19 cellular contexts compared by ENCODE assay signal in the genomic region with DNA sequence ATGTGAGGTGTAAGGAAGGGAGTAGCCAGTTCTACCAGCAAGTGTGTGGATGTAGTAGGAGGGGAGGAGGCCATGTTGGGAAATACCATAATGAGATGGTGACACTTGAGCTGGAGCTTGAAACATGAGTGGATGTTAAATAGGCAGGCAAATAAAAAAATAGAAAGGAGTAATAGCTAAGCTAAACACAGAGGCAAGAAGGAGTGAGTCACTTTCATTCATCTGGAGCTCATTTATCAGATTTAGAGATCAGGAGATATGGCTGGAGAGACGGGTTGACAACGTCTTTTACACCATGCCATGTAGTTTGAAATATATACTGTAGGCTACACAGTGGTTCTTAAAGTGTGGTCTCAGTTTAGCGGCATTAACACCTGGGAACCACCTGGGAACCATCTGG.
DNase-seq lines count a peak whose midpoint lies in the region; ATAC-seq and TF ChIP-seq lines count a peak whose summit lies in the region.
"Had no signal": no experiment of that assay in that cellular context is flagged by ENCODE, and none has a peak within 500 bp of the region (broad histone marks: within the 10 kb centered on the region; RNA-seq: fewer than 3 reads in every experiment).

No MANE protein-coding gene starts in this region.

- no peaks in the 10 kb centered on the region for H3K4me1 Mint-ChIP-seq in activated naive CD4-positive, alpha-beta T cell treated with anti-CD3 and anti-CD28 coated beads, Interleukin-2, amount 10 ng/mL, durations not matched to agents 7 days and 5 days

- H3K27me3 Mint-ChIP-seq in activated naive CD4-positive, alpha-beta T cell treated with anti-CD3 and anti-CD28 coated beads, Interleukin-2, amount 10 ng/mL, durations not matched to agents 7 days and 5 days: no peaks in the 10 kb centered on the region

- TF ChIP-seq CTCF in AG10803 (conservative IDR thresholded peaks at IDR 0.05; ENCODE audit: low read length) (no peak), foreskin keratinocyte (conservative IDR thresholded peaks at IDR 0.05) (no peak), RWPE1 (conservative IDR thresholded peaks at IDR 0.05; ENCODE audit: low read depth) (no peak)

- H3K27ac ChIP-seq in foreskin keratinocyte: no peak overlapping the region
- H3K27ac ChIP-seq in RWPE1: no peak overlapping the region
- H3K27ac ChIP-seq: BLaER1 treated with 17β-estradiol and CSF1 and Interleukin-3, amounts not matched to agents 10 nM and 100 nM; thoracic aorta had no signal

- CTCF ChIA-PET in RWPE1 (lab: Yijun Ruan, JAX): no interaction called here
- CTCF ChIA-PET in activated naive CD4-positive, alpha-beta T cell treated with anti-CD3 and anti-CD28 coated beads, Interleukin-2, amount 10 ng/mL, durations not matched to agents 7 days and 5 days (lab: Charles Lee): no interaction called here

- peak; percentile 78 for ATAC-seq in foreskin keratinocyte

- no peaks in the 10 kb centered on the region for H3K36me3 Mint-ChIP-seq in activated naive CD4-positive, alpha-beta T cell treated with anti-CD3 and anti-CD28 coated beads, Interleukin-2, amount 10 ng/mL, durations not matched to agents 7 days and 5 days

- H3K27me3 ChIP-seq in foreskin keratinocyte: no peaks in the 10 kb centered on the region
- H3K27me3 ChIP-seq: BLaER1 treated with 17β-estradiol and CSF1 and Interleukin-3, amounts not matched to agents 10 nM and 100 nM had no signal

- H3K27ac Mint-ChIP-seq in activated naive CD4-positive, alpha-beta T cell treated with anti-CD3 and anti-CD28 coated beads, Interleukin-2, amount 10 ng/mL, durations not matched to agents 7 days and 5 days: no peak overlapping the region
- H3K27ac Mint-ChIP-seq: T-helper 2 cell treated with Interferon-gamma antibody and Interleukin-4, amounts not matched to agents 5 μg/mL and 100 μg/mL, for 36 hours had no signal

- no peak overlapping the region for H3K4me3 Mint-ChIP-seq in activated naive CD4-positive, alpha-beta T cell treated with anti-CD3 and anti-CD28 coated beads, Interleukin-2, amount 10 ng/mL, durations not matched to agents 7 days and 5 days
- H3K4me3 Mint-ChIP-seq: T-helper 2 cell treated with Interferon-gamma antibody and Interleukin-4, amounts not matched to agents 5 μg/mL and 100 μg/mL, for 36 hours had no signal

- H3K4me1 ChIP-seq in foreskin keratinocyte: peaks cover 7% of the 10 kb centered on the region
- H3K4me1 ChIP-seq: BLaER1 treated with 17β-estradiol and CSF1 and Interleukin-3, amounts not matched to agents 10 nM and 100 nM had no signal

- peaks cover 4% of the 10 kb centered on the region for H3K9me3 Mint-ChIP-seq in activated naive CD4-positive, alpha-beta T cell treated with anti-CD3 and anti-CD28 coated beads, Interleukin-2, amount 10 ng/mL, durations not matched to agents 7 days and 5 days

- peak; percentile 1 for DNase-seq in AG10803 (ENCODE audit: low read depth)
- DNase-seq in H4 (ENCODE audit: low spot score): peak; percentile 62
- DNase-seq in SHP77 treated with DMSO at 0.1 percent for 48 hours (lab: John Stamatoyannopoulos, UW): peak; percentile 33
- peak; percentile 27 to 65 for DNase-seq in foreskin keratinocyte
- DNase-seq in GF-D8 (lab: John Stamatoyannopoulos, UW): no peak
- DNase-seq in NCI-H526 (lab: John Stamatoyannopoulos, UW): no peak
- no peak for DNase-seq in RWPE1 (ENCODE audit: low spot score)
- DNase-seq in activated naive CD4-positive, alpha-beta T cell treated with anti-CD3 and anti-CD28 coated beads, Interleukin-2, amount 10 ng/mL, durations not matched to agents 7 days and 5 days: no peak
- DNase-seq: activated CD4-positive, alpha-beta T cell treated with anti-CD3 and anti-CD28 coated beads for 4 hours; amygdala; glutamatergic neuron; kidney; NCI-H1105 treated with DMSO at 0.1 percent for 48 hours; NCI-H526 treated with DMSO at 0.1 percent for 48 hours; posterior cingulate gyrus; RPMI8226 had no signal

- POLR2A ChIA-PET in RWPE1 (lab: Yijun Ruan, JAX; ENCODE audit: low non-redundant PET): no interaction called here

- no peak overlapping the region for H3K4me3 ChIP-seq in AG10803 (ENCODE audit: low read length)
- H3K4me3 ChIP-seq: BLaER1 treated with 17β-estradiol and CSF1 and Interleukin-3, amounts not matched to agents 10 nM and 100 nM; thoracic aorta had no signal

Comparison
In these comparisons a context has a peak if more than half of its experiments do, and no peak if none do; other contexts are left out.
1. DNase-seq: peak in AG10803 (single experiment), H4 (single experiment), SHP77 treated with DMSO at 0.1 percent for 48 hours (single experiment) and foreskin keratinocyte (2 of 2); none in GF-D8 (single experiment), NCI-H526 (0 of 2), RWPE1 (single experiment) and activated naive CD4-positive, alpha-beta T cell treated with anti-CD3 and anti-CD28 coated beads, Interleukin-2, amount 10 ng/mL, durations not matched to agents 7 days and 5 days (single experiment).